Comparison of ENCODE assay signal across 7 cellular contexts in the genomic region with DNA sequence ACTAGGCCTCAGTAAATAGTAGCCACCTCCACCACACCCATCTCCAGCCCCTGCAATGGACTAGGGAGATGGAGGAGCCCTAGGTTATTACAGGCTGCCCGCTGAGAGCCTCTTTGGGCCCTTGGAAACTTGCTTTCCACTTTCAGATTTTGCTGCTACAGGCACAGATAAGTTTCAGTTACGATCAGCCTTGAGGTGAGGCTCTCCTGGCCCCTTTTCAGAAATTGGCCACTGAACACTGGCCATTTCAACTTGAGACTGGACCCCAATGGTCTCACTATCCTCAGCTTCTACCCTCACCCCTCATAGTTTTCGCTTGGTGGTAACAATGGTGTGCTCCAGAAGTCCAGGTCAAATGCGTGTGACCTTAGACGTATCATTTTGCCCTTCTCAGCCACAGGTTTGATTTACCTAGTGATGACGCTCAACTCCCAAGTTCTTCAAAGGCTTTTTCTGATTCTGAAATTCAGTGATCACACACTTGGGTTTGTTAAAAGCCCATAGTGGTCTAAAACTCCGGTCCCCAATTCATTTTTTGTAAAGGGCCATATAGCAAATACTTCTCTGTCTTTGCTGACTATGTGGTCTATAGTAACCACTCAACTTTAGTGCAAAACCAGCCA. TPM values are rescaled to one million over a fixed set of nuclear protein-coding genes. Genes with fewer than 3 reads are reported as not detected.
A peak's percentile ranks its signal among the peaks of the same experiment; 100 is the strongest.
DNase-seq lines count a peak whose midpoint lies in the region.

No MANE protein-coding gene starts in this region.

- DNase-seq in immature natural killer cell (no peak), NCI-H748 (lab: John Stamatoyannopoulos, UW; ENCODE audit: unreplicated experiment) (no peak), GOT3 (lab: John Stamatoyannopoulos, UW) (no peak)
- no peak for DNase-seq in stimulated activated CD4-positive, alpha-beta T cell treated with anti-CD3 and anti-CD28 coated beads, Interleukin-2, amount 100 ng/mL, for 24 hours

- no peaks in the 10 kb centered on the region for H3K27me3 Mint-ChIP-seq in activated naive CD8-positive, alpha-beta T cell
- peaks cover 5 to 7% (median 6%) of the 10 kb centered on the region in 3 donors for H3K27me3 Mint-ChIP-seq in immature natural killer cell (ENCODE audit: low read depth in 3 of 3)

- H3K9me3 ChIP-seq in HUES6 (ENCODE audit: control insufficient read depth, insufficient read depth, low read depth, low read length): no peaks in the 10 kb centered on the region
- no peaks in the 10 kb centered on the region for H3K9me3 ChIP-seq in subcutaneous abdominal adipose tissue (ENCODE audit: control insufficient read depth in 5 of 5, low read length in 5 of 5)

- H3K9ac ChIP-seq in HUES6 (ENCODE audit: low read length) (peak overlapping the region; percentile 96), subcutaneous abdominal adipose tissue (ENCODE audit: low read length in 5 of 5) (peak overlapping the region; percentile 94 to 99 (median 98))

- H3K27ac ChIP-seq in HUES6 (ENCODE audit: low read depth, low read length) (no peak overlapping the region), subcutaneous abdominal adipose tissue (ENCODE audit: low read depth, low read length) (peak overlapping the region; percentile 96)

- H3K9me3 Mint-ChIP-seq in activated naive CD8-positive, alpha-beta T cell (ENCODE audit: low read depth): no peaks in the 10 kb centered on the region
- H3K9me3 Mint-ChIP-seq in immature natural killer cell: no peaks in the 10 kb centered on the region

- H3K27me3 ChIP-seq in HUES6 (ENCODE audit: control insufficient read depth, insufficient read depth, low read length) (no peaks in the 10 kb centered on the region), subcutaneous abdominal adipose tissue (ENCODE audit: control insufficient read depth in 5 of 5, insufficient read depth in 4 of 5, low read length in 5 of 5) (peaks cover 0 to 2% (median 0%) of the 10 kb centered on the region in 5 donors)

- H3K4me1 Mint-ChIP-seq in activated naive CD8-positive, alpha-beta T cell (ENCODE audit: low read depth): peaks cover 46% of the 10 kb centered on the region
- H3K4me1 Mint-ChIP-seq in immature natural killer cell: peaks cover 29 to 43% of the 10 kb centered on the region in 2 donors

- H3K36me3 ChIP-seq in HUES6 (ENCODE audit: control insufficient read depth, insufficient read depth, low read length) (peaks cover 45% of the 10 kb centered on the region), subcutaneous abdominal adipose tissue (ENCODE audit: control insufficient read depth in 5 of 5, insufficient read depth in 5 of 5, low read length in 5 of 5) (peaks cover 13 to 19% (median 19%) of the 10 kb centered on the region in 5 donors)

- H3K36me3 Mint-ChIP-seq in activated naive CD8-positive, alpha-beta T cell: peaks cover 8% of the 10 kb centered on the region
- H3K36me3 Mint-ChIP-seq in immature natural killer cell: peaks cover 4 to 15% (median 8%) of the 10 kb centered on the region in 3 donors

- H3K4me1 ChIP-seq in HUES6 (ENCODE audit: control insufficient read depth, insufficient read depth, low read length) (peaks cover 12% of the 10 kb centered on the region), subcutaneous abdominal adipose tissue (ENCODE audit: control insufficient read depth in 5 of 5, insufficient read depth in 5 of 5, low read length in 5 of 5) (peaks cover 9 to 37% (median 32%) of the 10 kb centered on the region in 5 donors)

- H3K4me3 ChIP-seq in HUES6 (ENCODE audit: low read depth, low read length) (peak overlapping the region; percentile 94), subcutaneous abdominal adipose tissue (ENCODE audit: low read depth in 1 of 5, low read length in 5 of 5) (peak overlapping the region; percentile 90 to 99 (median 95))

- peak overlapping the region; percentile 91 for H3K27ac Mint-ChIP-seq in activated naive CD8-positive, alpha-beta T cell
- peak overlapping the region; percentile 86 to 93 (median 90) for H3K27ac Mint-ChIP-seq in immature natural killer cell

- H3K4me3 Mint-ChIP-seq in activated naive CD8-positive, alpha-beta T cell: peak overlapping the region; percentile 95
- peak overlapping the region; percentile 92 to 97 (median 93) for H3K4me3 Mint-ChIP-seq in immature natural killer cell

RNA-seq across cellular contexts. Expression of a gene that starts 1.0 kb away (rescaled TPM):
- 10 to 100 TPM; 11.2 to 28.9 (median 15.1) TPM for polyA plus RNA-seq in immature natural killer cell

RNA-seq across cellular contexts. Expression of a gene that starts 1.2 kb away (rescaled TPM):
- polyA plus RNA-seq in immature natural killer cell: 1 to 10 TPM; 6.1 to 8.3 (median 7.0) TPM
